20 cellular contexts compared by ENCODE assay signal in the genomic region with DNA sequence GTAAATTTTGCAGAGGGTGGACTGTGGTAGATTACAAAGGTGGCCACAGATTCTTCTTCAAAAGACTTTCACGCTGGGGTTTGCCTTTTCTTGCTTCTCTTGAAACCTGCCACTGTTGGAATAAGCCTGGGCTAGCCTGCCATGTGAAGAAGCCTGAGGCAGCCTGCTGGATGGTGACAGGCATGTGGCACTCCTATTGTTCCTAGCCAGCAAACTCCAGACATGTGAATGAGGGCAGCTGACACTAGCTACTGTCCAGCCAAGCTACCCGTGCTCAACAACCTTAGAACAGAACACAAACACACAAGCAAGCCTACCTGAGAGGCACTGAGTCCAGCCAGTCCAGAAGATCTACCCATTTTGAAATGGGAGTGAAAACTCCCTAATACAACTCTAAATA.
DNase-seq lines count a peak whose midpoint lies in the region; ATAC-seq, FAIRE-seq and TF ChIP-seq lines count a peak whose summit lies in the region.
"Had no signal": no experiment of that assay in that cellular context is flagged by ENCODE, and none has a peak within 500 bp of the region (broad histone marks: within the 10 kb centered on the region; RNA-seq: fewer than 3 reads in every experiment).

No MANE protein-coding gene starts in this region.

- no peak for FAIRE-seq in H1 (lab: Jason Lieb, UNC)
- FAIRE-seq: GM12878, HepG2 had no signal

- no peak overlapping the region for H3K4me3 Mint-ChIP-seq in neural crest cell
- H3K4me3 Mint-ChIP-seq: B cell; CD8-positive, alpha-beta T cell; GM23338; HFFc6 had no signal

- peak in 1 of 5 donors; percentile 44 for DNase-seq in heart left ventricle
- DNase-seq in cardiac septum (ENCODE audit: low spot score) = no peak
- no peak for DNase-seq in H1 (ENCODE audit: low read depth in 1 of 2, low spot score in 2 of 2)
- DNase-seq in neural crest cell (ENCODE audit: low read depth, low spot score) = no peak
- no peak for DNase-seq in iPS-NIHi7 (ENCODE audit: extremely low spot score)
- DNase-seq: 8988T; Calu3; CD8-positive, alpha-beta T cell; DMS79 treated with DMSO at 0.1 percent for 48 hours; H7; HFFc6 had no signal

- H2BK15ac ChIP-seq in H1 (ENCODE audit: low read length) = no peak overlapping the region

- intact Hi-C loops in heart left ventricle (cut with DNase I) = no loop called here
- intact Hi-C loops in cardiac septum (cut with DNase I) = no loop called here

- TF ChIP-seq RAD21 in H1 (IDR thresholded peaks at IDR 0.05 in 1 of 2, conservative IDR thresholded peaks at IDR 0.05 in 1 of 2; ENCODE audit: low read depth in 2 of 2, low read length in 2 of 2) = no peak

- H4K8ac ChIP-seq in H1 (ENCODE audit: extremely low read depth, insufficient read depth, low read length) = no peak overlapping the region

- H2AK5ac ChIP-seq in H1 (ENCODE audit: low read depth, low read length) = no peak overlapping the region

- no peaks in the 10 kb centered on the region for H3K9me3 Mint-ChIP-seq in neural crest cell

- H3K23ac ChIP-seq in H1 (ENCODE audit: insufficient read length) = no peak overlapping the region

- no peak overlapping the region for H3K56ac ChIP-seq in H1 (replicated peaks; ENCODE audit: insufficient read length, low read depth, low read length)

- no peak for TF ChIP-seq EP300 in H1 (IDR thresholded peaks at IDR 0.05; ENCODE audit: borderline replicate concordance in 1 of 2, low read depth in 2 of 2, low read length in 2 of 2)

- no peak overlapping the region for H3K9ac ChIP-seq in H1 (replicated peaks in 1 of 4; ENCODE audit: extremely low read depth in 1 of 4, low read depth in 3 of 4, low read length in 3 of 4)
- H3K9ac ChIP-seq: BLaER1 treated with 17β-estradiol and CSF1 and Interleukin-3, amounts not matched to agents 10 nM and 100 nM had no signal

- peak overlapping the region; percentile 73 for H3K27ac Mint-ChIP-seq in neural crest cell (ENCODE audit: unreplicated experiment)
- H3K27ac Mint-ChIP-seq: B cell; CD8-positive, alpha-beta T cell; GM23338; HFFc6; IgD-negative memory B cell had no signal

- H2BK120ac ChIP-seq in H1 (replicated peaks; ENCODE audit: low read depth, low read length) = no peak overlapping the region

- no peaks in the 10 kb centered on the region for H3K79me2 ChIP-seq in H1 (ENCODE audit: control insufficient read depth in 1 of 2, insufficient read depth in 2 of 2, low read length in 2 of 2)

- peak overlapping the region; percentile 29; the same call in 1 of the 2 replicates for H3K18ac ChIP-seq in H1 (ENCODE audit: extremely low read depth, low read length)

- H3K4me3 ChIP-seq in heart left ventricle (no peak overlapping the region), H1 (ENCODE audit: extremely low read depth in 1 of 4, insufficient read depth in 2 of 4, low read depth in 3 of 4, low read length in 4 of 4) (no peak overlapping the region)
- H3K4me3 ChIP-seq: BLaER1 treated with 17β-estradiol and CSF1 and Interleukin-3, amounts not matched to agents 10 nM and 100 nM; GM12878; GM23338 had no signal

- no peak overlapping the region for H3K4ac ChIP-seq in H1 (replicated peaks; ENCODE audit: insufficient read length, low read depth, low read length)

- CTCF ChIA-PET in H1 (lab: Charles Lee; ENCODE audit: partially characterized antibody) = no interaction called here

- no peaks in the 10 kb centered on the region for H3K4me1 Mint-ChIP-seq in neural crest cell
- H3K4me1 Mint-ChIP-seq: B cell, IgD-negative memory B cell had no signal

- H4K91ac ChIP-seq in H1 (replicated peaks; ENCODE audit: insufficient read length, low read length) = no peak overlapping the region

- POLR2A ChIA-PET in H1 (lab: Charles Lee; ENCODE audit: partially characterized antibody) = no interaction called here

- no peaks in the 10 kb centered on the region for H4K20me1 ChIP-seq in H1 (replicated peaks in 1 of 2; ENCODE audit: control insufficient read depth in 1 of 2, insufficient read depth in 2 of 2, low read length in 2 of 2)
- H4K20me1 ChIP-seq: BLaER1 treated with 17β-estradiol and CSF1 and Interleukin-3, amounts not matched to agents 10 nM and 100 nM had no signal

- H3K23me2 ChIP-seq in H1 (ENCODE audit: low read depth, low read length) = no peaks in the 10 kb centered on the region

- no peaks in the 10 kb centered on the region for H3K79me1 ChIP-seq in H1 (ENCODE audit: low read depth, low read length)

- H3K27me3 ChIP-seq in heart left ventricle (no peaks in the 10 kb centered on the region), H1 (replicated peaks in 1 of 4; ENCODE audit: control insufficient read depth in 3 of 4, extremely low read depth in 1 of 4, insufficient read depth in 3 of 4, low read length in 3 of 4) (no peaks in the 10 kb centered on the region)
- H3K27me3 ChIP-seq: BLaER1 treated with 17β-estradiol and CSF1 and Interleukin-3, amounts not matched to agents 10 nM and 100 nM had no signal

- H3K27ac ChIP-seq in heart left ventricle (peak overlapping the region in 1 of 12 donors; percentile 8), H1 (ENCODE audit: low read depth, low read length) (no peak overlapping the region)
- H3K27ac ChIP-seq: BLaER1 treated with 17β-estradiol and CSF1 and Interleukin-3, amounts not matched to agents 10 nM and 100 nM had no signal

- no peak overlapping the region for H4K5ac ChIP-seq in H1 (ENCODE audit: insufficient read length, low read depth, low read length)

- H3K36me3 ChIP-seq in heart left ventricle (no peaks in the 10 kb centered on the region), H1 (ENCODE audit: control insufficient read depth in 2 of 4, insufficient read depth in 4 of 4, low read length in 3 of 4) (no peaks in the 10 kb centered on the region)
- H3K36me3 ChIP-seq: BLaER1 treated with 17β-estradiol and CSF1 and Interleukin-3, amounts not matched to agents 10 nM and 100 nM had no signal

- H2BK20ac ChIP-seq in H1 (ENCODE audit: low read length) = no peak overlapping the region

- no peak for TF ChIP-seq CTCF in heart left ventricle (IDR thresholded peaks at IDR 0.05)
- TF ChIP-seq CTCF in H1 (IDR thresholded peaks at IDR 0.05; ENCODE audit: control extremely low read depth in 1 of 3, insufficient read depth in 1 of 3, low read depth in 1 of 3, low read length in 3 of 3) = no peak
- no peak for TF ChIP-seq CTCF in neural crest cell (conservative IDR thresholded peaks at IDR 0.05)

- no peak overlapping the region for H2BK12ac ChIP-seq in H1 (ENCODE audit: low read depth, low read length)

- H3K4me1 ChIP-seq in heart left ventricle = no peaks in the 10 kb centered on the region
- no peaks in the 10 kb centered on the region for H3K4me1 ChIP-seq in H1 (replicated peaks in 1 of 4; ENCODE audit: control insufficient read depth in 3 of 4, insufficient read depth in 4 of 4, low read length in 3 of 4)
- H3K4me1 ChIP-seq: BLaER1 treated with 17β-estradiol and CSF1 and Interleukin-3, amounts not matched to agents 10 nM and 100 nM had no signal

- no peak overlapping the region for H3K14ac ChIP-seq in H1 (ENCODE audit: insufficient read length)

- H3K9me3 ChIP-seq in heart left ventricle (peaks cover 0 to 8% (median 0%) of the 10 kb centered on the region in 12 donors), H1 (ENCODE audit: insufficient read depth in 2 of 2, low read depth in 1 of 2, low read length in 1 of 2) (no peaks in the 10 kb centered on the region)
- H3K9me3 ChIP-seq: BLaER1 treated with 17β-estradiol and CSF1 and Interleukin-3, amounts not matched to agents 10 nM and 100 nM had no signal

- no peak overlapping the region for H3K4me2 ChIP-seq in H1 (ENCODE audit: insufficient read depth in 1 of 2, low read depth in 2 of 2, low read length in 2 of 2)
- H3K4me2 ChIP-seq: BLaER1 treated with 17β-estradiol and CSF1 and Interleukin-3, amounts not matched to agents 10 nM and 100 nM; GM23338 had no signal

- 45 to 54% (median 51%) methylated on average over 2 of the region's 2 CpGs for WGBS in heart left ventricle, 4 donors
- WGBS in H1 (ENCODE audit: extremely low coverage in 1 of 2, insufficient coverage in 1 of 2, insufficient read length in 1 of 2, insufficient replicate concordance in 2 of 2, low coverage in 1 of 2, low lambda C conversion rate in 2 of 2, missing lambda C conversion rate in 1 of 2), 2 experiments = 97% methylated on average over 2 of the region's 2 CpGs; no CpG with 5 or more reads in 1 of the 2 experiments

- H3K27me3 Mint-ChIP-seq in neural crest cell (ENCODE audit: low read depth) = peaks cover 3% of the 10 kb centered on the region
- H3K27me3 Mint-ChIP-seq: B cell, IgD-negative memory B cell had no signal

- peak overlapping the region; percentile 80 for H2AFZ ChIP-seq in H1 (ENCODE audit: low read length)
- H2AFZ ChIP-seq: GM23338 had no signal

- TF ChIP-seq POLR2A in heart left ventricle (IDR thresholded peaks at IDR 0.05) (no peak), H1 (IDR thresholded peaks at IDR 0.05; ENCODE audit: control extremely low read depth in 1 of 2, low read depth in 2 of 2, low read length in 2 of 2) (no peak)

- H3K36me3 Mint-ChIP-seq in neural crest cell (ENCODE audit: low read depth) = no peaks in the 10 kb centered on the region
- H3K36me3 Mint-ChIP-seq: CD8-positive, alpha-beta T cell; IgD-negative memory B cell had no signal

- H2BK5ac ChIP-seq in H1 (ENCODE audit: low read depth, low read length) = no peak overlapping the region

- ATAC-seq in heart left ventricle (peak in 3 of 4 donors; percentile 64 to 93 (median 71)), GM19397 (IDR thresholded peaks at IDR 0.05; ENCODE audit: unreplicated experiment) (no peak), HG02763 (IDR thresholded peaks at IDR 0.05; ENCODE audit: unreplicated experiment) (no peak)
- ATAC-seq: CD8-positive, alpha-beta T cell; GM12878; GM23338; HCT116; HepG2 had no signal

TF ChIP-seq in H1, 55 proteins besides CTCF, POLR2A, EP300 and RAD21:
- TF ChIP-seq, protein P1, sequence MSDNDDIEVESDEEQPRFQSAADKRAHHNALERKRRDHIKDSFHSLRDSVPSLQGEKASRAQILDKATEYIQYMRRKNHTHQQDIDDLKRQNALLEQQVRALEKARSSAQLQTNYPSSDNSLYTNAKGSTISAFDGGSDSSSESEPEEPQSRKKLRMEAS (IDR thresholded peaks at IDR 0.05) = 0 out of 2 replicates have a peak, but pooled peaks have one; percentile 8
- TF ChIP-seq TEAD4 (IDR thresholded peaks at IDR 0.05; ENCODE audit: low read depth, low read length) (no peak), SUZ12 (IDR thresholded peaks at IDR 0.05; ENCODE audit: low read length) (no peak), POU5F1 (IDR thresholded peaks at IDR 0.05; ENCODE audit: low read depth, low read length) (no peak), NRF1 (IDR thresholded peaks at IDR 0.05; ENCODE audit: low read depth, low read length) (no peak), NANOG (IDR thresholded peaks at IDR 0.05; ENCODE audit: insufficient read depth, low read depth, low read length, poor library complexity, severe bottlenecking) (no peak), ZNF274 (IDR thresholded peaks at IDR 0.05; ENCODE audit: borderline replicate concordance, extremely low read depth, low read length) (no peak), TCF12 (IDR thresholded peaks at IDR 0.05; ENCODE audit: low read depth, low read length) (no peak)

Comparison
In these comparisons a context has a peak if more than half of its experiments do, and no peak if none do; other contexts are left out.
1. ATAC-seq: peak in heart left ventricle (3 of 4); none in GM19397 (single experiment) and HG02763 (single experiment).